8 cellular contexts compared by ENCODE assay signal in the genomic region with DNA sequence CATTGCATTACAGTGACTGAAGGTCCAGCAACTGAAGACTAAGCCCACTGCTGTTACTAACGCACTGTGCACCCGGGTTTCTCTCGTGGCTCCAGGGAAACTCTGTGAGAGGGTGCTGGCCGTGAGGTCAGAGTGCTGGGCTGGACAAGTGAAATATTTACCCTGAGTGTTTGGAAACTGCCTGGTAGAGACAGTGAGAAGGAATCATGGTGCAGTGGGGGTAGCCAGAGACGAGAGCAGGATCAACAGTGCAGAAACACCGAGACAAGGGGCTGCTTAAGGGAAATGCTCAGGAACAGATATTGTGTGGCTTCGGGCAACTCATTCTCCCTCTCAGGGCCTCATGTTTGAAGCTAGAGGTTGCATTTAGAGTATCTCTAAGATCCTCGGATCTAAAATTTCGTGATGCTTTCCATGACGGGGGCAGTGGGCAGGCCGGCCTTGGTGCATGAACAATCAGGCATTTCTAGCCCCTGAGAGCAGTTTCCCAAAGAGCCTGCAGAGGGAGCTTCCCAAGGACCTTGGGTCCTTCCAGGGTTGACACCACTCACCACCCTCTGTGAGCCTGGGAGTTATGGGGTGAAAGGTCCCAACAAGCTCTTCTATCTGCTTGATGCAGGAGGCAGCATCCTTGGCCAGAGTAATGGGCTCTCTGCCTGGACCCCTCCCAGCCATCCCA. TPM values are rescaled to one million over a fixed set of nuclear protein-coding genes. Genes with fewer than 3 reads are reported as not detected.
A peak's percentile ranks its signal among the peaks of the same experiment; 100 is the strongest.
DNase-seq lines count a peak whose midpoint lies in the region; ATAC-seq and TF ChIP-seq lines count a peak whose summit lies in the region.

No MANE protein-coding gene starts in this region.

- intact Hi-C loops in esophagus muscularis mucosa (cut with DNase I) (no loop called here), spleen (cut with DNase I; ENCODE audit: low total_unique reads) (no loop called here)

- no peaks in the 10 kb centered on the region for H3K4me1 ChIP-seq in GM23338 (ENCODE audit: insufficient read depth)
- peaks cover 0 to 15% (median 6%) of the 10 kb centered on the region in 4 donors for H3K4me1 ChIP-seq in esophagus muscularis mucosa
- H3K4me1 ChIP-seq in spleen: peaks cover 0 to 94% (median 46%) of the 10 kb centered on the region in 6 donors

- peaks cover 9% of the 10 kb centered on the region for H3K27me3 Mint-ChIP-seq in GM23338 (ENCODE audit: insufficient read depth, low read depth, poor library complexity)
- H3K27me3 Mint-ChIP-seq in WTC11 (ENCODE audit: low read depth): no peaks in the 10 kb centered on the region

- POLR2A ChIA-PET in WTC11 (lab: Charles Lee): interaction anchor here (0.6 kb wide), 1 partner anchor 26 kb away, joined by 3 read pairs; no protein-coding TSS in a partner anchor

- H3K36me3 Mint-ChIP-seq in GM23338 (ENCODE audit: low read depth) (no peaks in the 10 kb centered on the region; the same call in 2 of the 3 replicates), WTC11 (no peaks in the 10 kb centered on the region)

- TF ChIP-seq CTCF in GM23338 (conservative IDR thresholded peaks at IDR 0.05; ENCODE audit: low read depth in 2 of 2) (peak; percentile 65 to 73), WTC11 (IDR thresholded peaks at IDR 0.05) (peak; percentile 33; the same call in 1 of the 2 replicates), esophagus muscularis mucosa (IDR thresholded peaks at IDR 0.05) (peak in 2 of 3 experiments; percentile 10 to 27), spleen (IDR thresholded peaks at IDR 0.05 in 8 of 11, conservative IDR thresholded peaks at IDR 0.05 in 3 of 11) (peak in 7 of 11 experiments; percentile 13 to 48 (median 35))

- H3K27ac Mint-ChIP-seq in GM23338: no peak overlapping the region
- no peak overlapping the region for H3K27ac Mint-ChIP-seq in WTC11

- H3F3A ChIP-seq in GM23338 (replicated peaks; ENCODE audit: low read depth): no peaks in the 10 kb centered on the region

- peaks cover 7% of the 10 kb centered on the region; the same call in 1 of the 2 replicates for H3K9me2 ChIP-seq in GM23338 (ENCODE audit: insufficient read depth)

- H2AFZ ChIP-seq in GM23338: peak overlapping the region; percentile 81

- H3K27me3 ChIP-seq in GM23338 (ENCODE audit: insufficient read depth): no peaks in the 10 kb centered on the region
- H3K27me3 ChIP-seq in esophagus muscularis mucosa: no peaks in the 10 kb centered on the region
- no peaks in the 10 kb centered on the region for H3K27me3 ChIP-seq in spleen (replicated peaks in 1 of 7)

- no peak overlapping the region for H3K4me3 ChIP-seq in GM23338
- no peak overlapping the region for H3K4me3 ChIP-seq in esophagus muscularis mucosa
- peak overlapping the region in 1 of 8 donors; percentile 16 for H3K4me3 ChIP-seq in spleen

- H3K36me3 ChIP-seq in GM23338 (ENCODE audit: insufficient read depth) (no peaks in the 10 kb centered on the region), esophagus muscularis mucosa (no peaks in the 10 kb centered on the region), spleen (peaks cover 0 to 35% (median 0%) of the 10 kb centered on the region in 6 donors)

- peak; percentile 96 for ATAC-seq in GM23338
- ATAC-seq in WTC11: peak; percentile 90
- no peak for ATAC-seq in GM18873 (IDR thresholded peaks at IDR 0.05; ENCODE audit: low FRiP score, unreplicated experiment)
- no peak for ATAC-seq in HG03565 (IDR thresholded peaks at IDR 0.05; ENCODE audit: unreplicated experiment)
- no peak for ATAC-seq in HG03039 (IDR thresholded peaks at IDR 0.05; ENCODE audit: unreplicated experiment)

- peak; percentile 22 for DNase-seq in AG08395 (ENCODE audit: low spot score)
- DNase-seq in GM23338 (ENCODE audit: low spot score): peak; percentile 72
- peak; percentile 55 for DNase-seq in WTC11 (ENCODE audit: low spot score)
- no peak for DNase-seq in esophagus muscularis mucosa (ENCODE audit: extremely low spot score)
- DNase-seq in spleen: peak; percentile 55

- H3K9me3 ChIP-seq in esophagus muscularis mucosa: no peaks in the 10 kb centered on the region
- H3K9me3 ChIP-seq in spleen: no peaks in the 10 kb centered on the region

- H4K20me1 ChIP-seq in GM23338 (replicated peaks; ENCODE audit: insufficient read depth): no peaks in the 10 kb centered on the region

- TF ChIP-seq POLR2A in esophagus muscularis mucosa (IDR thresholded peaks at IDR 0.05; ENCODE audit: low read depth) (no peak), spleen (IDR thresholded peaks at IDR 0.05) (no peak)

- no peak for TF ChIP-seq EP300 in esophagus muscularis mucosa (IDR thresholded peaks at IDR 0.05)

- no peak overlapping the region for H3K27ac ChIP-seq in GM23338 (ENCODE audit: low read depth)
- H3K27ac ChIP-seq in esophagus muscularis mucosa (replicated peaks in 1 of 4): no peak overlapping the region
- peak overlapping the region in 7 of 8 donors; percentile 13 to 82 (median 68) for H3K27ac ChIP-seq in spleen

- no peak overlapping the region for H3K4me2 ChIP-seq in GM23338

- peaks cover 2% of the 10 kb centered on the region for H3K9me3 Mint-ChIP-seq in GM23338
- peaks cover 13% of the 10 kb centered on the region; the same call in 1 of the 2 replicates for H3K9me3 Mint-ChIP-seq in WTC11

- CTCF ChIA-PET in WTC11 (lab: Charles Lee): interaction anchor here (0.6 to 3.1 kb wide), 17 partner anchors 9 to 304 kb away, joined by 3 to 11 read pairs (median 5); partner anchors contain the start of genes CD2 and TTF2

- 81% methylated on average over 11 of the region's 11 CpGs for WGBS in esophagus muscularis mucosa
- 77 to 83% (median 80%) methylated on average over 11 of the region's 11 CpGs for WGBS in spleen, 5 donors

- no peak overlapping the region for H3K4me3 Mint-ChIP-seq in GM23338
- no peak overlapping the region for H3K4me3 Mint-ChIP-seq in WTC11

- H3K4me1 Mint-ChIP-seq in GM23338 (peaks cover 4% of the 10 kb centered on the region), WTC11 (peaks cover 10% of the 10 kb centered on the region)

- H3K79me2 ChIP-seq in GM23338 (replicated peaks; ENCODE audit: insufficient read depth): no peaks in the 10 kb centered on the region

TF ChIP-seq in GM23338, 12 proteins besides CTCF, POLR2A, EP300 and RAD21 (continues in another document):
- TF ChIP-seq POLR2AphosphoS5 (IDR thresholded peaks at IDR 0.05; ENCODE audit: low read depth): no peak
- TF ChIP-seq EZH2phosphoT487 (IDR thresholded peaks at IDR 0.05; ENCODE audit: unreplicated experiment): no peak
- TF ChIP-seq CREB1 (CRISPR knock-in tag; IDR thresholded peaks at IDR 0.05; ENCODE audit: low read depth): no peak
- no peak for TF ChIP-seq JUNB (IDR thresholded peaks at IDR 0.05; ENCODE audit: unreplicated experiment)
- TF ChIP-seq EZH2 (IDR thresholded peaks at IDR 0.05; ENCODE audit: low read depth, unreplicated experiment): no peak
- TF ChIP-seq ETS1 (IDR thresholded peaks at IDR 0.05): no peak
- no peak for TF ChIP-seq ZNF114 (CRISPR knock-in tag; IDR thresholded peaks at IDR 0.05)
- TF ChIP-seq NANOG (IDR thresholded peaks at IDR 0.05; ENCODE audit: borderline replicate concordance): no peak

TF ChIP-seq in WTC11, 78 proteins besides CTCF, POLR2A, EP300 and RAD21 (continues in another document):
- TF ChIP-seq ETV6 (CRISPR knock-in tag; IDR thresholded peaks at IDR 0.05) (no peak), ZBTB43 (CRISPR knock-in tag; IDR thresholded peaks at IDR 0.05) (no peak), IRF2 (CRISPR knock-in tag; IDR thresholded peaks at IDR 0.05; ENCODE audit: borderline replicate concordance, low read depth) (no peak)
- TF ChIP-seq, protein P1, sequence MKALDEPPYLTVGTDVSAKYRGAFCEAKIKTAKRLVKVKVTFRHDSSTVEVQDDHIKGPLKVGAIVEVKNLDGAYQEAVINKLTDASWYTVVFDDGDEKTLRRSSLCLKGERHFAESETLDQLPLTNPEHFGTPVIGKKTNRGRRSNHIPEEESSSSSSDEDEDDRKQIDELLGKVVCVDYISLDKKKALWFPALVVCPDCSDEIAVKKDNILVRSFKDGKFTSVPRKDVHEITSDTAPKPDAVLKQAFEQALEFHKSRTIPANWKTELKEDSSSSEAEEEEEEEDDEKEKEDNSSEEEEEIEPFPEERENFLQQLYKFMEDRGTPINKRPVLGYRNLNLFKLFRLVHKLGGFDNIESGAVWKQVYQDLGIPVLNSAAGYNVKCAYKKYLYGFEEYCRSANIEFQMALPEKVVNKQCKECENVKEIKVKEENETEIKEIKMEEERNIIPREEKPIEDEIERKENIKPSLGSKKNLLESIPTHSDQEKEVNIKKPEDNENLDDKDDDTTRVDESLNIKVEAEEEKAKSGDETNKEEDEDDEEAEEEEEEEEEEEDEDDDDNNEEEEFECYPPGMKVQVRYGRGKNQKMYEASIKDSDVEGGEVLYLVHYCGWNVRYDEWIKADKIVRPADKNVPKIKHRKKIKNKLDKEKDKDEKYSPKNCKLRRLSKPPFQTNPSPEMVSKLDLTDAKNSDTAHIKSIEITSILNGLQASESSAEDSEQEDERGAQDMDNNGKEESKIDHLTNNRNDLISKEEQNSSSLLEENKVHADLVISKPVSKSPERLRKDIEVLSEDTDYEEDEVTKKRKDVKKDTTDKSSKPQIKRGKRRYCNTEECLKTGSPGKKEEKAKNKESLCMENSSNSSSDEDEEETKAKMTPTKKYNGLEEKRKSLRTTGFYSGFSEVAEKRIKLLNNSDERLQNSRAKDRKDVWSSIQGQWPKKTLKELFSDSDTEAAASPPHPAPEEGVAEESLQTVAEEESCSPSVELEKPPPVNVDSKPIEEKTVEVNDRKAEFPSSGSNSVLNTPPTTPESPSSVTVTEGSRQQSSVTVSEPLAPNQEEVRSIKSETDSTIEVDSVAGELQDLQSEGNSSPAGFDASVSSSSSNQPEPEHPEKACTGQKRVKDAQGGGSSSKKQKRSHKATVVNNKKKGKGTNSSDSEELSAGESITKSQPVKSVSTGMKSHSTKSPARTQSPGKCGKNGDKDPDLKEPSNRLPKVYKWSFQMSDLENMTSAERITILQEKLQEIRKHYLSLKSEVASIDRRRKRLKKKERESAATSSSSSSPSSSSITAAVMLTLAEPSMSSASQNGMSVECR (CRISPR knock-in tag; IDR thresholded peaks at IDR 0.05; ENCODE audit: borderline replicate concordance): no peak

RNA-seq across cellular contexts. Expression of gene CD2, which starts 9.7 kb away (rescaled TPM):
- total RNA-seq in GM23338 (2014; rRNA removed; shearing (Covaris generic)): not detected in 2 replicates
- polyA plus RNA-seq in GM23338 (2016; fragmentation: Nextera tagmentation; extraction: Ambion mirVana) (not detected in 2 replicates), spleen (10 to 100 TPM; 21.6 to 25.5 (median 21.8) TPM)
- total RNA-seq in WTC11 (2021) (0.13 to 0.44 TPM (median 0.32 TPM) in 3 replicates), esophagus muscularis mucosa (1 to 10 TPM in 2 of 4 donors, under 1 TPM in 2; 0.42 to 4.3 (median 0.90) TPM), spleen (10 to 100 TPM; 24.4 to 50.5 (median 35.4) TPM)

Comparison
In these comparisons a context has a peak if more than half of its experiments do, and no peak if none do; other contexts are left out.
1. ATAC-seq: peak in GM23338 (single experiment) and WTC11 (single experiment); none in GM18873 (single experiment), HG03565 (single experiment) and HG03039 (single experiment).
2. H3K27ac ChIP-seq: peak in spleen (7 of 8); none in GM23338 (single experiment) and esophagus muscularis mucosa (0 of 4).
3. CTCF ChIP-seq: peak in every context shown above with its lines; median percentile 69 in GM23338; 35 in spleen; 33 in WTC11; 18 in esophagus muscularis mucosa.
4. RNA of gene CD2, which starts 9.7 kb away (total RNA-seq): 24.4 to 50.5 TPM in spleen; 0.42 to 4.3 TPM in esophagus muscularis mucosa, 0.13 to 0.44 TPM in WTC11 and not detected in GM23338; every median in the first group is over 4 times any median in the second.